In the genomic region with DNA sequence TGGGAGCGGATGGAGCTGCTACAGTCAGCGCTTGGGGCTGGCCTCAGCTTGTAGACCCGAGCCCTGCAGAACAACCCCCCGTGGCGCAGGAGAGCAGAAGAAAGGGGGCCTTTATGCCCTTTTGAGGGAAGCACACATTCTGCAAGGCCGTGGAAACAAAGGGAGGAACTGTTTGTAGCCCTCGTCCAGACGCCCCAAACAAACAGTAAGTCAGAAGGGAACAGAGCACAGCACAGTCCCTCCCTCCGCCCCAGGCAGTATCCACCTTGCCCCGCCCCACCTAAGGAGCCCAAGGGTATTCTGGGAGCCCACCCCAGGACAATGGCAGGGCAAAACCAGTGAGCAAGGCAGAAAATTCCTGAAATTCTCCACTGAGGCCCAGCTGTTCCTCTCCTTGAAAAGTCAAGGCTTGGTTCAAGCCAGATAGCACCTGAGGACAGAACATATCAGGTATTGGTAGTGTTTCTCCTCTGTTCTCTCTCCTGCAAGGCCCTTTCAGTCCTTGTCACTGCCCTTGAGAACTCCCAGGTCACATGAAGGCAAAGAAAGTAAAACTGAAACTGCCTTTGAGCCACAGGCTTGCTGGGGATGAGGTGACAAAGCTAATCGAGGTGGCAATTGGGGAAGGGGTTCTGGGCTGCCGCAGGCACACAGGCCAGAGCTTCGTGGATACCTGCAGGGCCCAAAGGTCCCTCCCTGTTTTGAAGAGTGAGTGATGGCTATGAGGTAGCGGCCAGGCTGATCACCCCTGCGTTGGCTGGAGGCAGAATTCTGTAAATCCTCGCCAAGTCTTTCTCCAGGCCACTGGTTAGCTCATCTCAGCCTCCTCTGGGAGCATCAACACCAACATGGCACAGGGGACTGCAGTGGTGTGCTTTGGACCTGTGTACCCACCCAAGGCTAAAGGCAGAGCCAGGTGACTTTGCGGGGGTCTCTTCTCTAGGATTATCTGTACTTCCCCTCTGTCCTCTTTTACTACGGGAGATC, we compare ENCODE assay signal across 8 cellular contexts. TPM values are rescaled to one million over a fixed set of nuclear protein-coding genes. Genes with fewer than 3 reads are reported as not detected.
A peak's percentile ranks its signal among the peaks of the same experiment; 100 is the strongest.
DNase-seq lines count a peak whose midpoint lies in the region; ATAC-seq and TF ChIP-seq lines count a peak whose summit lies in the region.

No MANE protein-coding gene starts in this region.

- peak overlapping the region; percentile 94 for H3K4me3 Mint-ChIP-seq in activated naive CD4-positive, alpha-beta T cell treated with anti-CD3 and anti-CD28 coated beads for 36 hours

- DNase-seq in DMS79 treated with DMSO at 0.1 percent for 48 hours (lab: John Stamatoyannopoulos, UW) (peak; percentile 97), globus pallidus (ENCODE audit: low spot score) (peak; percentile 98), substantia nigra (lab: John Stamatoyannopoulos, UW) (peak; percentile 48 to 96 (median 89))
- DNase-seq in activated naive CD4-positive, alpha-beta T cell treated with anti-CD3 and anti-CD28 coated beads for 36 hours: peak; percentile 82

- peak overlapping the region; percentile 40 for H3K4me3 ChIP-seq in HUES64 (ENCODE audit: low read length)
- H3K4me3 ChIP-seq in neutrophil (ENCODE audit: low read depth in 1 of 2, low read length in 1 of 2): peak overlapping the region; percentile 73 to 76

- H3K9me3 ChIP-seq in HUES64 (ENCODE audit: insufficient read depth, low read depth, low read length) (no peaks in the 10 kb centered on the region), neutrophil (no peaks in the 10 kb centered on the region)

- H3K27ac Mint-ChIP-seq in activated naive CD4-positive, alpha-beta T cell treated with anti-CD3 and anti-CD28 coated beads for 36 hours: peak overlapping the region; percentile 95

- H3K27me3 ChIP-seq in HUES64 (ENCODE audit: insufficient read depth, low read length) (no peaks in the 10 kb centered on the region), neutrophil (no peaks in the 10 kb centered on the region)

- no peaks in the 10 kb centered on the region for H3K27me3 Mint-ChIP-seq in activated naive CD4-positive, alpha-beta T cell treated with anti-CD3 and anti-CD28 coated beads for 36 hours (ENCODE audit: low read depth)

- 34% methylated on average over 18 of the region's 18 CpGs for WGBS in HUES64

- peaks cover 28% of the 10 kb centered on the region for H3K36me3 Mint-ChIP-seq in activated naive CD4-positive, alpha-beta T cell treated with anti-CD3 and anti-CD28 coated beads for 36 hours (ENCODE audit: low read depth)

- H3K4me1 ChIP-seq in HUES64 (ENCODE audit: insufficient read depth, low read length) (peaks cover 37% of the 10 kb centered on the region), neutrophil (ENCODE audit: control insufficient read depth in 1 of 2, insufficient read depth in 1 of 2, low read depth in 1 of 2, low read length in 1 of 2) (peaks cover 66 to 72% of the 10 kb centered on the region in 2 experiments)

- no peaks in the 10 kb centered on the region for H3K36me3 ChIP-seq in HUES64 (ENCODE audit: insufficient read depth, low read length)
- no peaks in the 10 kb centered on the region for H3K36me3 ChIP-seq in neutrophil

- peak; percentile 11 for TF ChIP-seq CTCF in neutrophil (IDR thresholded peaks at IDR 0.05)

- H3K9me3 Mint-ChIP-seq in activated naive CD4-positive, alpha-beta T cell treated with anti-CD3 and anti-CD28 coated beads for 36 hours: peaks cover 3% of the 10 kb centered on the region

- intact Hi-C loops in activated naive CD4-positive, alpha-beta T cell treated with anti-CD3 and anti-CD28 coated beads for 36 hours (cut with micrococcal nuclease): loop anchor here (1.0 to 2.0 kb wide), 11 partner anchors 24 to 731 kb away; a partner anchor contains a TSS

- peak overlapping the region; percentile 77 for H3K9ac ChIP-seq in HUES64 (ENCODE audit: low read depth, low read length)

- H3K27ac ChIP-seq in HUES64 (ENCODE audit: low read depth, low read length): peak overlapping the region; percentile 98
- H3K27ac ChIP-seq in neutrophil: peak overlapping the region; percentile 98
- H3K27ac ChIP-seq in substantia nigra (ENCODE audit: low read depth, low read length, poor library complexity, severe bottlenecking): peak overlapping the region; percentile 97

- peak; percentile 79 for TF ChIP-seq POLR2A in Raji (IDR thresholded peaks at IDR 0.05; ENCODE audit: insufficient read depth, low read depth, low read length)

- peak; percentile 77 for ATAC-seq in GM21515 (IDR thresholded peaks at IDR 0.05; ENCODE audit: unreplicated experiment)

- H3K4me1 Mint-ChIP-seq in activated naive CD4-positive, alpha-beta T cell treated with anti-CD3 and anti-CD28 coated beads for 36 hours (ENCODE audit: low read depth): peaks cover 60% of the 10 kb centered on the region

- CTCF ChIA-PET in activated naive CD4-positive, alpha-beta T cell treated with anti-CD3 and anti-CD28 coated beads for 36 hours (lab: Charles Lee): interaction anchor here (0.6 to 3.8 kb wide), 18 partner anchors 10 to 356 kb away, joined by 3 to 17 read pairs (median 4); a partner anchor contains a TSS

RNA-seq across cellular contexts. Expression of a gene that starts 0.5 kb away (rescaled TPM):
- polyA plus RNA-seq in HUES64 (2013, experiment 1 of 2): 13.1 TPM
- polyA plus RNA-seq in HUES64 (2013, experiment 2 of 2): 17.8 TPM
- 10 to 100 TPM; 39.5 to 49.2 TPM for total RNA-seq in activated naive CD4-positive, alpha-beta T cell treated with anti-CD3 and anti-CD28 coated beads for 36 hours

RNA-seq across cellular contexts. Expression of a gene that starts 53.9 kb away (rescaled TPM):
- 1.3 TPM for polyA plus RNA-seq in HUES64 (2013, experiment 1 of 2)
- 2.3 TPM for polyA plus RNA-seq in HUES64 (2013, experiment 2 of 2)
- total RNA-seq in activated naive CD4-positive, alpha-beta T cell treated with anti-CD3 and anti-CD28 coated beads for 36 hours: 10 to 100 TPM; 10.0 to 12.0 TPM

Comparison
In these comparisons a context has a peak if more than half of its experiments do, and no peak if none do; other contexts are left out.
1. Peak in every context shown above with its lines: DNase-seq, ATAC-seq, H3K4me3 ChIP-seq and H3K27ac ChIP-seq.